8 cellular contexts compared by ENCODE assay signal in genomic region chrX:150897371-150898319, GRCh38. TPM values are rescaled to one million over a fixed set of nuclear protein-coding genes. Genes with fewer than 3 reads are reported as not detected.
A peak's percentile ranks its signal among the peaks of the same experiment; 100 is the strongest.
DNase-seq lines count a peak whose midpoint lies in the region; ATAC-seq lines count a peak whose summit lies in the region.

No MANE protein-coding gene starts in this region.

- DNase-seq in DMS53 treated with DMSO at 0.1 percent for 48 hours (lab: John Stamatoyannopoulos, UW; ENCODE audit: unreplicated experiment) = peak; percentile 22
- DNase-seq in T follicular helper cell (ENCODE audit: low read depth) = peak; percentile 15
- peak; percentile 43 for DNase-seq in astrocyte of the hippocampus (ENCODE audit: low read depth, low spot score)
- peak; percentile 44 for DNase-seq in stimulated activated CD4-positive, alpha-beta T cell treated with anti-CD3 and anti-CD28 coated beads, Interleukin-12 subunit alpha, Interleukin-12 subunit beta, amount 100 ng/mL, for 4 hours
- no peak for DNase-seq in H4 (ENCODE audit: low spot score)

- peaks cover 18% of the 10 kb centered on the region; the same call in 1 of the 2 replicates for H3K4me1 ChIP-seq in iPS-20b (ENCODE audit: insufficient read depth, low read length)

- no peaks in the 10 kb centered on the region for H3K36me3 ChIP-seq in iPS-20b (ENCODE audit: insufficient read depth, low read depth, low read length)

- H3K9ac ChIP-seq in iPS-20b (ENCODE audit: low read depth, low read length) = peak overlapping the region; percentile 79; the same call in 1 of the 2 replicates

- H3K9me3 ChIP-seq in iPS-20b (ENCODE audit: insufficient read depth, low read depth, low read length) = no peaks in the 10 kb centered on the region

- H3K4me3 ChIP-seq in iPS-20b (ENCODE audit: low read length) = peak overlapping the region; percentile 73

- no peak overlapping the region for H3K27ac ChIP-seq in iPS-20b (ENCODE audit: low read length)

- H3K27me3 ChIP-seq in iPS-20b (ENCODE audit: insufficient read depth, low read length) = peaks cover 13% of the 10 kb centered on the region

- ATAC-seq in HG03280 (IDR thresholded peaks at IDR 0.05; ENCODE audit: unreplicated experiment) (peak; percentile 1), GM18498 (IDR thresholded peaks at IDR 0.05; ENCODE audit: unreplicated experiment) (no peak)

RNA-seq across cellular contexts. Expression of gene CD99L2, which starts 0.8 kb away (rescaled TPM):
- 43.3 and 51.1 TPM in 2 replicates for total RNA-seq in H4 (2014; rRNA removed; shearing (Covaris generic))
